Comparison of ENCODE assay signal across 14 cellular contexts in genomic region chr1:59455206-59455605, GRCh38.
A peak's percentile ranks its signal among the peaks of the same experiment; 100 is the strongest.
DNase-seq lines count a peak whose midpoint lies in the region; ATAC-seq and TF ChIP-seq lines count a peak whose summit lies in the region.
"Had no signal": no experiment of that assay in that cellular context is flagged by ENCODE, and none has a peak within 500 bp of the region (broad histone marks: within the 10 kb centered on the region; RNA-seq: fewer than 3 reads in every experiment).

No MANE protein-coding gene starts in this region.

- ATAC-seq in HG03378 (IDR thresholded peaks at IDR 0.05; ENCODE audit: unreplicated experiment) = no peak
- ATAC-seq in CD8-positive, alpha-beta T cell = no peak
- no peak for ATAC-seq in GM23338
- ATAC-seq: GM12878 had no signal

- H3K4me1 ChIP-seq in mammary epithelial cell (ENCODE audit: insufficient read depth, low read length) = peaks cover 17% of the 10 kb centered on the region
- H3K4me1 ChIP-seq in CD8-positive, alpha-beta T cell (ENCODE audit: insufficient read depth, low read length) = no peaks in the 10 kb centered on the region
- H3K4me1 ChIP-seq in GM23338 (ENCODE audit: insufficient read depth) = no peaks in the 10 kb centered on the region
- H3K4me1 ChIP-seq: tibial artery had no signal

- dilution Hi-C loops in mammary epithelial cell (cut with HindIII; ENCODE audit: low sequenced_read_pairs) = no loop called here

- H3K36me3 ChIP-seq in mammary epithelial cell (ENCODE audit: insufficient read depth, low read length) (no peaks in the 10 kb centered on the region), GM23338 (ENCODE audit: insufficient read depth) (peaks cover 8% of the 10 kb centered on the region; the same call in 1 of the 2 replicates)
- H3K36me3 ChIP-seq in CD8-positive, alpha-beta T cell (ENCODE audit: insufficient read depth, low read length) = no peaks in the 10 kb centered on the region
- H3K36me3 ChIP-seq: tibial artery had no signal

- H4K20me1 ChIP-seq in mammary epithelial cell (ENCODE audit: insufficient read depth, low read length) = no peaks in the 10 kb centered on the region
- H4K20me1 ChIP-seq in GM23338 (replicated peaks; ENCODE audit: insufficient read depth) = no peaks in the 10 kb centered on the region

- H3K9me3 Mint-ChIP-seq in CD8-positive, alpha-beta T cell = peaks cover 5% of the 10 kb centered on the region
- H3K9me3 Mint-ChIP-seq in progenitor cell of endocrine pancreas (ENCODE audit: low read depth) (peaks cover 9% of the 10 kb centered on the region), GM23338 (peaks cover 17% of the 10 kb centered on the region)

- H3K27me3 ChIP-seq in AG04450 (ENCODE audit: control insufficient read depth, insufficient read depth, low read length) (no peaks in the 10 kb centered on the region), mammary epithelial cell (ENCODE audit: insufficient read depth, low read length) (no peaks in the 10 kb centered on the region), GM23338 (ENCODE audit: insufficient read depth) (no peaks in the 10 kb centered on the region)
- H3K27me3 ChIP-seq in CD8-positive, alpha-beta T cell (ENCODE audit: insufficient read depth, low read length) = no peaks in the 10 kb centered on the region
- H3K27me3 ChIP-seq: tibial artery had no signal

- no peaks in the 10 kb centered on the region for H3K79me2 ChIP-seq in mammary epithelial cell (ENCODE audit: insufficient read depth, low read length)
- no peaks in the 10 kb centered on the region for H3K79me2 ChIP-seq in GM23338 (replicated peaks; ENCODE audit: insufficient read depth)

- peaks cover 14% of the 10 kb centered on the region for H3K36me3 Mint-ChIP-seq in CD8-positive, alpha-beta T cell
- H3K36me3 Mint-ChIP-seq in progenitor cell of endocrine pancreas (ENCODE audit: insufficient read depth) = peaks cover 4% of the 10 kb centered on the region
- peaks cover 17% of the 10 kb centered on the region for H3K36me3 Mint-ChIP-seq in GM23338 (ENCODE audit: low read depth)

- no peak overlapping the region for H3K27ac ChIP-seq in AG04450 (ENCODE audit: low read depth, low read length)
- no peak overlapping the region for H3K27ac ChIP-seq in mammary epithelial cell (ENCODE audit: insufficient read depth, low read depth, low read length)
- H3K27ac ChIP-seq in CD8-positive, alpha-beta T cell (ENCODE audit: low read depth, low read length) = no peak overlapping the region
- H3K27ac ChIP-seq in GM23338 (ENCODE audit: low read depth) = no peak overlapping the region
- H3K27ac ChIP-seq: tibial artery had no signal

- H3K27me3 Mint-ChIP-seq in CD8-positive, alpha-beta T cell (ENCODE audit: low read depth) = no peaks in the 10 kb centered on the region
- H3K27me3 Mint-ChIP-seq in progenitor cell of endocrine pancreas (no peaks in the 10 kb centered on the region), GM23338 (ENCODE audit: insufficient read depth, low read depth, poor library complexity) (no peaks in the 10 kb centered on the region)
- H3K27me3 Mint-ChIP-seq: B cell had no signal

- POLR2A ChIA-PET in AG04450 (lab: Yijun Ruan, JAX) = no interaction called here
- POLR2A ChIA-PET in CD8-positive, alpha-beta T cell (lab: Charles Lee) = no interaction called here

- H3K27ac Mint-ChIP-seq in CD8-positive, alpha-beta T cell = no peak overlapping the region
- H3K27ac Mint-ChIP-seq in progenitor cell of endocrine pancreas = no peak overlapping the region
- no peak overlapping the region for H3K27ac Mint-ChIP-seq in GM23338
- H3K27ac Mint-ChIP-seq: B cell had no signal

- TF ChIP-seq CTCF in AG04450 (IDR thresholded peaks at IDR 0.05; ENCODE audit: low read depth, low read length) (no peak), mammary epithelial cell (conservative IDR thresholded peaks at IDR 0.05 in 1 of 2, IDR thresholded peaks at IDR 0.05 in 1 of 2; ENCODE audit: extremely low read depth in 1 of 2, insufficient read depth in 1 of 2, low read depth in 1 of 2, low read length in 2 of 2) (no peak), progenitor cell of endocrine pancreas (IDR thresholded peaks at IDR 0.05; ENCODE audit: unreplicated experiment) (no peak), GM23338 (conservative IDR thresholded peaks at IDR 0.05; ENCODE audit: low read depth in 2 of 2) (no peak)
- no peak for TF ChIP-seq CTCF in CD8-positive, alpha-beta T cell (IDR thresholded peaks at IDR 0.05)

- BruUV-seq in mammary epithelial cell (replicated peaks; lab: Mats Ljungman, UMichigan) = no TSS peak

- in situ Hi-C loops in mammary epithelial cell (cut with MboI; ENCODE audit: low sequenced_read_pairs in 2 of 2) = no loop called here

- H3K9me2 ChIP-seq in GM23338 (ENCODE audit: insufficient read depth) = no peaks in the 10 kb centered on the region

- 82% methylated on average over 2 of the region's 2 CpGs for WGBS in mammary epithelial cell (ENCODE audit: low coverage, missing lambda C conversion rate)

- H3K4me2 ChIP-seq in mammary epithelial cell (ENCODE audit: insufficient read depth, low read depth, low read length) (peak overlapping the region; percentile 32), GM23338 (no peak overlapping the region)

- H3K9me3 ChIP-seq in AG04450 (ENCODE audit: control insufficient read depth, insufficient read depth, low read length) (peaks cover 4% of the 10 kb centered on the region), mammary epithelial cell (replicated peaks; ENCODE audit: insufficient read depth, low read length) (no peaks in the 10 kb centered on the region)
- no peaks in the 10 kb centered on the region for H3K9me3 ChIP-seq in CD8-positive, alpha-beta T cell (ENCODE audit: low read length)

- H3K9ac ChIP-seq in mammary epithelial cell (ENCODE audit: insufficient read depth, low read length) = no peak overlapping the region

- DNase-seq in AG04450 (ENCODE audit: low read depth, low spot score) = peak; percentile 26
- DNase-seq in HT1080 (ENCODE audit: low read depth) = peak; percentile 82
- DNase-seq in mammary epithelial cell = peak; percentile 58
- DNase-seq in hepatic stellate cell (ENCODE audit: low spot score) = peak; percentile 45
- DNase-seq in CD8-positive, alpha-beta T cell = no peak
- no peak for DNase-seq in progenitor cell of endocrine pancreas (ENCODE audit: low spot score, unreplicated experiment)
- DNase-seq in GM23338 (ENCODE audit: low spot score) = no peak
- DNase-seq: activated CD8-positive, alpha-beta memory T cell treated with anti-CD3 and anti-CD28 coated beads, Interleukin-2, amount 50 U/mL, for 48 hours; activated naive CD4-positive, alpha-beta T cell treated with anti-CD3 and anti-CD28 coated beads, Interleukin-2, amount 50 U/mL, for 16 hours; stimulated activated CD4-positive, alpha-beta T cell treated with anti-CD3 and anti-CD28 coated beads, Interleukin-1b, Interleukin-23, amount 100 ng/mL, for 48 hours; tibial artery had no signal

- H3K4me3 ChIP-seq in AG04450 (ENCODE audit: low read depth, low read length) = no peak overlapping the region
- H3K4me3 ChIP-seq in mammary epithelial cell (replicated peaks in 1 of 3; ENCODE audit: insufficient read depth in 1 of 3, low read depth in 2 of 3, low read length in 3 of 3) = no peak overlapping the region
- no peak overlapping the region for H3K4me3 ChIP-seq in CD8-positive, alpha-beta T cell (ENCODE audit: low read depth, low read length)
- H3K4me3 ChIP-seq in GM23338 = no peak overlapping the region
- H3K4me3 ChIP-seq: GM12878, tibial artery had no signal

- no peaks in the 10 kb centered on the region for H3F3A ChIP-seq in GM23338 (replicated peaks; ENCODE audit: low read depth)

- intact Hi-C loops in mammary epithelial cell (cut with micrococcal nuclease) = no loop called here
- intact Hi-C loops in CD8-positive, alpha-beta T cell (cut with DNase I, micrococcal nuclease) = no loop called here

- CTCF ChIA-PET in AG04450 (lab: Charles Lee) (no interaction called here), mammary epithelial cell (lab: Charles Lee; ENCODE audit: low non-redundant PET) (no interaction called here)
- CTCF ChIA-PET in CD8-positive, alpha-beta T cell (lab: Charles Lee) = no interaction called here

- H2AFZ ChIP-seq in mammary epithelial cell (ENCODE audit: low read depth, low read length) (peak overlapping the region; percentile 49), GM23338 (no peak overlapping the region)

- no peak overlapping the region for H3K4me3 Mint-ChIP-seq in CD8-positive, alpha-beta T cell
- H3K4me3 Mint-ChIP-seq in progenitor cell of endocrine pancreas (ENCODE audit: low read depth) (no peak overlapping the region), GM23338 (no peak overlapping the region)
- H3K4me3 Mint-ChIP-seq: B cell had no signal

- H3K4me1 Mint-ChIP-seq in CD8-positive, alpha-beta T cell (ENCODE audit: low read depth) = no peaks in the 10 kb centered on the region
- H3K4me1 Mint-ChIP-seq in progenitor cell of endocrine pancreas (ENCODE audit: low read depth) = peaks cover 4% of the 10 kb centered on the region
- H3K4me1 Mint-ChIP-seq in GM23338 = no peaks in the 10 kb centered on the region

TF ChIP-seq in GM23338, 12 proteins besides CTCF, POLR2A, EP300 and RAD21 (continues in another document):
- TF ChIP-seq EZH2 (IDR thresholded peaks at IDR 0.05; ENCODE audit: low read depth, unreplicated experiment) (no peak), STAT1 (IDR thresholded peaks at IDR 0.05; ENCODE audit: unreplicated experiment) (no peak), CREB1 (CRISPR knock-in tag; IDR thresholded peaks at IDR 0.05; ENCODE audit: low read depth) (no peak), EZH2phosphoT487 (IDR thresholded peaks at IDR 0.05; ENCODE audit: unreplicated experiment) (no peak), POLR2AphosphoS5 (IDR thresholded peaks at IDR 0.05; ENCODE audit: low read depth) (no peak), JUNB (IDR thresholded peaks at IDR 0.05; ENCODE audit: unreplicated experiment) (no peak), ZNF114 (CRISPR knock-in tag; IDR thresholded peaks at IDR 0.05) (no peak), ETS1 (IDR thresholded peaks at IDR 0.05) (no peak)

Comparison
In these comparisons a context has a peak if more than half of its experiments do, and no peak if none do; other contexts are left out.
1. DNase-seq: peak in AG04450 (single experiment), HT1080 (single experiment), mammary epithelial cell (single experiment) and hepatic stellate cell (single experiment); none in CD8-positive, alpha-beta T cell (0 of 7), progenitor cell of endocrine pancreas (single experiment) and GM23338 (single experiment).